In the genomic region with DNA sequence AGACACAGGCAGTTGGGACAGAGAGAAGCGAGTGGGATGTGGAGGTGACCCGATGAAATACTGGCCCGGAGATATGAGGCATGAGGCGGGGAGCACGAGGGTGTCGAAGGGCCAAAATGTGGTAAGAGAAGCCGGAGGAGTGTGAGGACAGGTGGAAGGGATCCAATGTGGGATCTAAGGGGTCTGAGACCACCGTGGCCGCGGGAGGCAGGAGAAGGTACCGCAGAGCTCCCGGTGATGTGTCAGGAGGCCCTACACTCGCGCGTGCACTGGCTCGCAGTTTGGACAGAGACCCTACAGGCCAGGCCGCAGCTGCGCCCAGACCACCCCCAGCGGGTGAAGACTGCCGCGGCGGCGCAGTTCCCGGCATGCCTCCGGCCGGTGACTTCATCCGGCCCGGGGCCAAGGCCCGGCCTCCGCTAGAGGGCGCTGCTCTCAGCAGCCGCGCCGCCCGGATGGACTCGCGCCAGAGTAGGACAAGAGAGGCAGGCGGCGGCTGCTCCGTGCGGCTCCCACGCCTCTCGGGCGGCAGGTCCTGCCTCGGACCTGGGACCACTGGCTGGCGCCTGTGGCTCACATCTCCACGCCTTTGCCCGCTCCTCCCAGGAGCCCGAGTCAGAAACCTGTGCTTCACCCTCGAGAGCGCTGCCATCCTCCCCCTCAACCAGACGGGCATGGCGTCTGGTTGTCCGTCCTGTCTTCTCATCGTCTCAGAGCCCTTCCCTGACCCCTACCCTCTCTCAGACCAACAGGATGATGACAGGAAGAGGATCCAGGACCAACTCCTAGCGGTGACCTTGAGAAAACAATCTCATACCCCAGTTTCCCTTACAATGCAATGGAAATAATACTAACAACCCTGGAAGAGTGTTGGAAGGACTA, we compare ENCODE assay signal across 1 cellular context.
A peak's percentile ranks its signal among the peaks of the same experiment; 100 is the strongest.
TF ChIP-seq lines count a peak whose summit lies in the region.

No MANE protein-coding gene starts in this region.

TF ChIP-seq in HepG2, 621 proteins besides CTCF, POLR2A, EP300 and RAD21 (continued from another document):
- TF ChIP-seq, protein P1, sequence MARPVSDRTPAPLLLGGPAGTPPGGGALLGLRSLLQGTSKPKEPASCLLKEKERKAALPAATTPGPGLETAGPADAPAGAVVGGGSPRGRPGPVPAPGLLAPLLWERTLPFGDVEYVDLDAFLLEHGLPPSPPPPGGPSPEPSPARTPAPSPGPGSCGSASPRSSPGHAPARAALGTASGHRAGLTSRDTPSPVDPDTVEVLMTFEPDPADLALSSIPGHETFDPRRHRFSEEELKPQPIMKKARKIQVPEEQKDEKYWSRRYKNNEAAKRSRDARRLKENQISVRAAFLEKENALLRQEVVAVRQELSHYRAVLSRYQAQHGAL (CRISPR knock-in tag; IDR thresholded peaks at IDR 0.05; ENCODE audit: not compliant biosample characterization), result no peak
- TF ChIP-seq ZFP36 (IDR thresholded peaks at IDR 0.05; ENCODE audit: borderline replicate concordance, low read depth, low read length, partially characterized antibody) (no peak), ZNF136 (CRISPR knock-in tag; IDR thresholded peaks at IDR 0.05; ENCODE audit: low read depth) (no peak), SMAD3 (CRISPR knock-in tag; IDR thresholded peaks at IDR 0.05) (peak; percentile 85), TBP (CRISPR knock-in tag; IDR thresholded peaks at IDR 0.05) (0 out of 2 replicates have a peak, but pooled peaks have one; percentile 41), KMT2B (CRISPR knock-in tag; IDR thresholded peaks at IDR 0.05) (peak; percentile 58; the same call in 1 of the 2 replicates), RNF2 (conservative IDR thresholded peaks at IDR 0.05; ENCODE audit: low read depth) (peak; percentile 64), ZNF609 (CRISPR knock-in tag; IDR thresholded peaks at IDR 0.05; ENCODE audit: borderline replicate concordance) (peak; percentile 53; the same call in 1 of the 2 replicates), DR1 (CRISPR knock-in tag; IDR thresholded peaks at IDR 0.05) (peak; percentile 75), ZNF768 (CRISPR knock-in tag; IDR thresholded peaks at IDR 0.05) (peak; percentile 84), MIER2 (CRISPR knock-in tag; IDR thresholded peaks at IDR 0.05) (no peak), ZZZ3 (CRISPR knock-in tag; IDR thresholded peaks at IDR 0.05; ENCODE audit: borderline replicate concordance) (no peak), ZHX2 (IDR thresholded peaks at IDR 0.05; ENCODE audit: low read depth) (no peak), ZHX2 (CRISPR knock-in tag; IDR thresholded peaks at IDR 0.05; ENCODE audit: borderline replicate concordance) (no peak; the same call in 1 of the 2 replicates), HMGA1 (CRISPR knock-in tag; conservative IDR thresholded peaks at IDR 0.05) (no peak)
- TF ChIP-seq, protein P2, sequence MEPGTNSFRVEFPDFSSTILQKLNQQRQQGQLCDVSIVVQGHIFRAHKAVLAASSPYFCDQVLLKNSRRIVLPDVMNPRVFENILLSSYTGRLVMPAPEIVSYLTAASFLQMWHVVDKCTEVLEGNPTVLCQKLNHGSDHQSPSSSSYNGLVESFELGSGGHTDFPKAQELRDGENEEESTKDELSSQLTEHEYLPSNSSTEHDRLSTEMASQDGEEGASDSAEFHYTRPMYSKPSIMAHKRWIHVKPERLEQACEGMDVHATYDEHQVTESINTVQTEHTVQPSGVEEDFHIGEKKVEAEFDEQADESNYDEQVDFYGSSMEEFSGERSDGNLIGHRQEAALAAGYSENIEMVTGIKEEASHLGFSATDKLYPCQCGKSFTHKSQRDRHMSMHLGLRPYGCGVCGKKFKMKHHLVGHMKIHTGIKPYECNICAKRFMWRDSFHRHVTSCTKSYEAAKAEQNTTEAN (CRISPR knock-in tag; conservative IDR thresholded peaks at IDR 0.05), result no peak
